ENCODE assay signal across 8 cellular contexts in genomic region chr19:40690050-40690698, GRCh38. TPM values are rescaled to one million over a fixed set of nuclear protein-coding genes. Genes with fewer than 3 reads are reported as not detected.
DNase-seq lines count a peak whose midpoint lies in the region; ATAC-seq lines count a peak whose summit lies in the region.

Gene NUMBL, minus strand, starts transcription at chr19:40690651. Its CDS starts 168 bp downstream, at chr19:40690483.

- peak within 1 kb of the TSS; percentile 57 for H3K9ac ChIP-seq in duodenal mucosa (ENCODE audit: low read depth in 1 of 2, low read length in 2 of 2)

- H3K27ac ChIP-seq in duodenal mucosa (ENCODE audit: low read depth, low read length), result peak within 1 kb of the TSS; percentile 71
- peak within 1 kb of the TSS; percentile 74 for H3K27ac ChIP-seq in muscle layer of duodenum (ENCODE audit: low read length)

- H3K36me3 ChIP-seq in duodenal mucosa (ENCODE audit: control insufficient read depth in 1 of 2, insufficient read depth in 2 of 2, low read length in 2 of 2), result peaks cover 12 to 28% of the 10 kb centered on the region in 2 donors
- peaks cover 15 to 29% of the 10 kb centered on the region in 2 donors for H3K36me3 ChIP-seq in muscle layer of duodenum (ENCODE audit: control insufficient read depth in 1 of 2, insufficient read depth in 2 of 2, low read length in 2 of 2)

- H3K4me3 ChIP-seq in GM08714 (ENCODE audit: low read length) (peak within 1 kb of the TSS; percentile 72), duodenal mucosa (ENCODE audit: low read depth in 1 of 2, low read length in 2 of 2) (peak within 1 kb of the TSS; percentile 71 to 78), muscle layer of duodenum (ENCODE audit: low read depth in 1 of 2, low read length in 2 of 2) (peak within 1 kb of the TSS; percentile 68 to 78)

- H3K9me3 ChIP-seq in duodenal mucosa (ENCODE audit: control insufficient read depth in 1 of 2, low read length in 2 of 2) (no peaks in the 10 kb centered on the region), muscle layer of duodenum (ENCODE audit: control insufficient read depth in 1 of 2, low read length in 2 of 2) (no peaks in the 10 kb centered on the region)

- H3K27me3 ChIP-seq in duodenal mucosa (ENCODE audit: control insufficient read depth in 1 of 2, insufficient read depth in 2 of 2, low read length in 2 of 2), result no peaks in the 10 kb centered on the region
- H3K27me3 ChIP-seq in muscle layer of duodenum (ENCODE audit: low read depth, low read length), result no peaks in the 10 kb centered on the region

- DNase-seq in M059J (ENCODE audit: low read depth) (no peak), RKO (ENCODE audit: low spot score) (no peak), hippocampal formation (lab: John Stamatoyannopoulos, UW) (no peak)

- ATAC-seq in HG03378 (IDR thresholded peaks at IDR 0.05; ENCODE audit: unreplicated experiment), result no peak
- ATAC-seq in GM18858 (IDR thresholded peaks at IDR 0.05; ENCODE audit: unreplicated experiment), result no peak

- H3K4me1 ChIP-seq in duodenal mucosa (ENCODE audit: control insufficient read depth in 1 of 2, insufficient read depth in 2 of 2, low read length in 2 of 2) (peaks cover 0 to 31% of the 10 kb centered on the region in 2 donors), muscle layer of duodenum (ENCODE audit: control insufficient read depth in 1 of 2, insufficient read depth in 2 of 2, low read length in 2 of 2) (peaks cover 0 to 13% of the 10 kb centered on the region in 2 donors)

RNA-seq across cellular contexts. Expression of gene NUMBL, which starts in this region (rescaled TPM):
- 10.2 and 18.1 TPM in 2 replicates for total RNA-seq in M059J (2014; rRNA removed; shearing (Covaris generic))
